ENCODE assay signal across 1 cellular context in the genomic region with DNA sequence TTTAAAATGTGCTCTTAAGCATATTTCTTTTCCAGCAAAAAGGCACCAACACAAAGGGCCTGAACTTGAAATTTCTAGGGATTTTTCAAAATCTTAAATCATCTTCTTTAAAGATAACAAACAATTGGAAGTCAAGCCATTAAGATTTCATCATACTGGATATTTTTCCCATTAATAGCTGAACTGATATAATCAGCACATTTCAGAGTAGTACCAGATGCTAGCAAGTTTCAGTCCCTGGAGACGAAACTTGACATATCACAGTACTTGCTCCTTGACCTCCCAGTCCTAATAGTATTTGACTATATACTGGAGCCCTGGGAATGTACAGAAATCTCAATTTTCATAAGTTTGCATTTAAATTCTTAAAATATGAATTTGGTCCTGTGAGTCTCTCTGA.
TF ChIP-seq lines count a peak whose summit lies in the region.

No MANE protein-coding gene starts in this region.

TF ChIP-seq in HepG2, 621 proteins besides CTCF, POLR2A, EP300 and RAD21 (continued from another document):
- TF ChIP-seq ZNF281 (CRISPR knock-in tag; IDR thresholded peaks at IDR 0.05; ENCODE audit: borderline replicate concordance) (no peak), GATAD2A (CRISPR knock-in tag; IDR thresholded peaks at IDR 0.05) (no peak), DPF2 (CRISPR knock-in tag; IDR thresholded peaks at IDR 0.05; ENCODE audit: borderline replicate concordance, low read depth) (no peak), ZEB1 (IDR thresholded peaks at IDR 0.05; ENCODE audit: insufficient replicate concordance, low read depth) (no peak), ZFP36L1 (CRISPR knock-in tag; IDR thresholded peaks at IDR 0.05) (no peak), GABPA (IDR thresholded peaks at IDR 0.05; ENCODE audit: low read depth, low read length) (no peak), GABPA (CRISPR knock-in tag; IDR thresholded peaks at IDR 0.05; ENCODE audit: low read depth) (no peak), ZNF576 (CRISPR knock-in tag; IDR thresholded peaks at IDR 0.05) (no peak)
